Comparison of ENCODE assay signal across 8 cellular contexts in genomic region chr17:39002991-39003715, GRCh38. TPM values are rescaled to one million over a fixed set of nuclear protein-coding genes. Genes with fewer than 3 reads are reported as not detected.
DNase-seq lines count a peak whose midpoint lies in the region; ATAC-seq and TF ChIP-seq lines count a peak whose summit lies in the region.

No MANE protein-coding gene starts in this region.

- no peaks in the 10 kb centered on the region for H3K4me1 Mint-ChIP-seq in glutamatergic neuron (ENCODE audit: low read depth, unreplicated experiment)

- H3K4me3 ChIP-seq in colonic mucosa (no peak overlapping the region), muscle layer of duodenum (ENCODE audit: low read depth in 1 of 2, low read length in 2 of 2) (peak overlapping the region; percentile 5 to 8), tibial nerve (peak overlapping the region in 1 of 4 donors; percentile 36)

- TF ChIP-seq EP300 in tibial nerve (IDR thresholded peaks at IDR 0.05) = peak in 1 of 2 donors; percentile 92

- no peak for ATAC-seq in GM18868 (IDR thresholded peaks at IDR 0.05; ENCODE audit: unreplicated experiment)

- H3K4me3 Mint-ChIP-seq in glutamatergic neuron (ENCODE audit: unreplicated experiment) = no peak overlapping the region

- H3K27me3 ChIP-seq in colonic mucosa (no peaks in the 10 kb centered on the region), muscle layer of duodenum (ENCODE audit: low read depth, low read length) (no peaks in the 10 kb centered on the region), tibial nerve (no peaks in the 10 kb centered on the region)

- DNase-seq in activated gamma-delta T cell treated with Interleukin-2 at 50 U/mL for 16 hours = peak; percentile 7
- DNase-seq in activated gamma-delta T cell (lab: John Stamatoyannopoulos, UW) = no peak
- peak; percentile 55 for DNase-seq in colonic mucosa
- peak; percentile 87 to 89 for DNase-seq in tibial nerve (ENCODE audit: low spot score in 2 of 2)
- DNase-seq in mesenteric fat pad (ENCODE audit: low spot score) = no peak
- DNase-seq in glutamatergic neuron = no peak

- H3K27ac Mint-ChIP-seq in glutamatergic neuron (ENCODE audit: unreplicated experiment) = no peak overlapping the region

- peak overlapping the region; percentile 45 for H3K27ac ChIP-seq in colonic mucosa
- peak overlapping the region; percentile 21 for H3K27ac ChIP-seq in muscle layer of duodenum (ENCODE audit: low read length)
- H3K27ac ChIP-seq in tibial nerve = peak overlapping the region; percentile 75 to 92 (median 84)

- peaks cover under 1% of the 10 kb centered on the region for H3K36me3 Mint-ChIP-seq in glutamatergic neuron (ENCODE audit: unreplicated experiment)

- H3K4me1 ChIP-seq in colonic mucosa (no peaks in the 10 kb centered on the region), muscle layer of duodenum (ENCODE audit: control insufficient read depth in 1 of 2, insufficient read depth in 2 of 2, low read length in 2 of 2) (no peaks in the 10 kb centered on the region), tibial nerve (peaks cover 0 to 52% (median 25%) of the 10 kb centered on the region in 4 donors)

- intact Hi-C loops in colonic mucosa (cut with DNase I) = no loop called here

- peaks cover 2% of the 10 kb centered on the region for H3K9me3 Mint-ChIP-seq in glutamatergic neuron (ENCODE audit: unreplicated experiment)

- H3K9ac ChIP-seq in colonic mucosa (ENCODE audit: low read depth in 2 of 2, low read length in 2 of 2) = peak overlapping the region in 1 of 2 donors; percentile 3

- H3K9me3 ChIP-seq in colonic mucosa (no peaks in the 10 kb centered on the region), muscle layer of duodenum (ENCODE audit: control insufficient read depth in 1 of 2, low read length in 2 of 2) (no peaks in the 10 kb centered on the region), tibial nerve (peaks cover 0 to 3% (median 0%) of the 10 kb centered on the region in 4 donors)

- H3K27me3 Mint-ChIP-seq in glutamatergic neuron (ENCODE audit: unreplicated experiment) = no peaks in the 10 kb centered on the region

- TF ChIP-seq CTCF in colonic mucosa (IDR thresholded peaks at IDR 0.05) (no peak), tibial nerve (IDR thresholded peaks at IDR 0.05) (no peak), glutamatergic neuron (IDR thresholded peaks at IDR 0.05; ENCODE audit: partially characterized antibody, unreplicated experiment) (no peak)

- TF ChIP-seq POLR2A in tibial nerve (IDR thresholded peaks at IDR 0.05) = peak in 1 of 2 donors; percentile 44

- H3K36me3 ChIP-seq in colonic mucosa (no peaks in the 10 kb centered on the region), muscle layer of duodenum (ENCODE audit: control insufficient read depth in 1 of 2, insufficient read depth in 2 of 2, low read length in 2 of 2) (no peaks in the 10 kb centered on the region), tibial nerve (no peaks in the 10 kb centered on the region)

- 13 to 14% methylated on average over 16 of the region's 16 CpGs for WGBS in tibial nerve, 2 donors

RNA-seq across cellular contexts. Expression of gene FBXO47, which starts 36.0 kb away (rescaled TPM):
- not detected for total RNA-seq in colonic mucosa
- not detected for total RNA-seq in tibial nerve
- total RNA-seq in mesenteric fat pad = not detected
- not detected for total RNA-seq in glutamatergic neuron (ENCODE audit: unreplicated experiment)

Comparison
In these comparisons a context has a peak if more than half of its experiments do, and no peak if none do; other contexts are left out.
1. DNase-seq: peak in activated gamma-delta T cell treated with Interleukin-2 at 50 U/mL for 16 hours (single experiment), colonic mucosa (single experiment) and tibial nerve (2 of 2); none in activated gamma-delta T cell (single experiment), mesenteric fat pad (single experiment) and glutamatergic neuron (single experiment).
2. H3K27ac ChIP-seq: peak in every context shown above with its lines; median percentile 84 in tibial nerve; 45 in colonic mucosa; 21 in muscle layer of duodenum.